15 cellular contexts compared by ENCODE assay signal in the genomic region with DNA sequence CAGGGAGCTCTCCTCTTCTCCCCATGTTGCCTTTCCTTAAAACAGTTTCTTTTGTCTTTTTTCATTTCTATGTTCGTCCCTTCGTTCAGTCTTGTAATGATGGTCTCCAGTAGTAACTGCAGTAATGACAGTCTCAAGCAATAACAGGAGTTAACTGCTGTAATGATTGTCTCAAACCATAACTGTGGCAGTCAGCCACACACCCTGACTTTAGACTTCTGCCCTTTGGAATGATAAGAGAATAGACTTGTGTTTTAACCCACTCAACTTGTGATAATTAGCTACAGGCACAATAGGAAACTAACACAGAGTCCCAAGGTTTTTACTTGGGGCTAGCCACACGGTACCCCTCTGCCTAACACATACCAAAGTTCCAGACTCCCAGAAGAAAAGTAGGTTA.
"Had no signal": no experiment of that assay in that cellular context is flagged by ENCODE, and none has a peak within 500 bp of the region (broad histone marks: within the 10 kb centered on the region; RNA-seq: fewer than 3 reads in every experiment).

No MANE protein-coding gene starts in this region.

- DNase-seq: activated CD4-positive, alpha-beta T cell treated with anti-CD3 and anti-CD28 coated beads for 48 hours; activated CD8-positive, alpha-beta memory T cell treated with anti-CD3 and anti-CD28 coated beads, Interleukin-2, amount 50 U/mL, for 4 hours; activated CD8-positive, alpha-beta T cell treated with anti-CD3 and anti-CD28 coated beads, Interleukin-2, amount 10 ng/mL, durations not matched to agents 7 days and 5 days; activated naive CD8-positive, alpha-beta T cell treated with anti-CD3 and anti-CD28 coated beads, Interleukin-2, amount 10 ng/mL, durations not matched to agents 7 days and 5 days; brain microvascular endothelial cell; cerebellar nuclear complex; dermis blood vessel endothelial cell; gastrocnemius medialis; heart left ventricle; T-helper 2 cell; thyroid gland had no signal

- H3K9me3 ChIP-seq: gastrocnemius medialis, thyroid gland, vagina had no signal

- H3K27me3 ChIP-seq: brain microvascular endothelial cell, gastrocnemius medialis, heart left ventricle, thyroid gland, vagina had no signal

- H3K36me3 ChIP-seq: brain microvascular endothelial cell, gastrocnemius medialis, heart left ventricle, thyroid gland, vagina had no signal

- ATAC-seq: activated CD8-positive, alpha-beta T cell treated with anti-CD3 and anti-CD28 coated beads, Interleukin-2, amount 10 ng/mL, durations not matched to agents 7 days and 5 days; gastrocnemius medialis; natural killer cell treated with Interleukin-12 subunit alpha and Interleukin-12 subunit beta and Interleukin-15 and Interleukin-18, amount 100 ng/mL, for 72 hours; stimulated activated memory B cell treated with anti-CD40 and anti-IgM and Interleukin-4, amounts not matched to agents 10 μg/mL and 1 μg/mL and 100 μg/mL, for 72 hours had no signal

- H3K27me3 Mint-ChIP-seq: activated naive CD8-positive, alpha-beta T cell treated with anti-CD3 and anti-CD28 coated beads, Interleukin-2, amount 10 ng/mL, durations not matched to agents 7 days and 5 days; natural killer cell treated with Interleukin-12 subunit alpha and Interleukin-12 subunit beta and Interleukin-15 and Interleukin-18, amount 100 ng/mL, for 72 hours; stimulated activated memory B cell treated with anti-CD40 and anti-IgM and Interleukin-4, amounts not matched to agents 10 μg/mL and 1 μg/mL and 100 μg/mL, for 72 hours had no signal

- H3K4me3 Mint-ChIP-seq: activated CD8-positive, alpha-beta T cell treated with anti-CD3 and anti-CD28 coated beads, Interleukin-2, amount 10 ng/mL, durations not matched to agents 7 days and 5 days; activated naive CD8-positive, alpha-beta T cell treated with anti-CD3 and anti-CD28 coated beads, Interleukin-2, amount 10 ng/mL, durations not matched to agents 7 days and 5 days; natural killer cell treated with Interleukin-12 subunit alpha and Interleukin-12 subunit beta and Interleukin-15 and Interleukin-18, amount 100 ng/mL, for 72 hours; stimulated activated memory B cell treated with anti-CD40 and anti-IgM and Interleukin-4, amounts not matched to agents 10 μg/mL and 1 μg/mL and 100 μg/mL, for 72 hours had no signal

- H3K36me3 Mint-ChIP-seq: natural killer cell treated with Interleukin-12 subunit alpha and Interleukin-12 subunit beta and Interleukin-15 and Interleukin-18, amount 100 ng/mL, for 72 hours had no signal

- H3K4me3 ChIP-seq: gastrocnemius medialis, heart left ventricle, thyroid gland, vagina had no signal

- H3K27ac Mint-ChIP-seq: activated CD8-positive, alpha-beta T cell treated with anti-CD3 and anti-CD28 coated beads, Interleukin-2, amount 10 ng/mL, durations not matched to agents 7 days and 5 days; activated naive CD8-positive, alpha-beta T cell treated with anti-CD3 and anti-CD28 coated beads, Interleukin-2, amount 10 ng/mL, durations not matched to agents 7 days and 5 days; stimulated activated memory B cell treated with anti-CD40 and anti-IgM and Interleukin-4, amounts not matched to agents 10 μg/mL and 1 μg/mL and 100 μg/mL, for 72 hours had no signal

- H3K27ac ChIP-seq: brain microvascular endothelial cell, epithelial cell of prostate, thyroid gland, vagina had no signal
